In the genomic region with DNA sequence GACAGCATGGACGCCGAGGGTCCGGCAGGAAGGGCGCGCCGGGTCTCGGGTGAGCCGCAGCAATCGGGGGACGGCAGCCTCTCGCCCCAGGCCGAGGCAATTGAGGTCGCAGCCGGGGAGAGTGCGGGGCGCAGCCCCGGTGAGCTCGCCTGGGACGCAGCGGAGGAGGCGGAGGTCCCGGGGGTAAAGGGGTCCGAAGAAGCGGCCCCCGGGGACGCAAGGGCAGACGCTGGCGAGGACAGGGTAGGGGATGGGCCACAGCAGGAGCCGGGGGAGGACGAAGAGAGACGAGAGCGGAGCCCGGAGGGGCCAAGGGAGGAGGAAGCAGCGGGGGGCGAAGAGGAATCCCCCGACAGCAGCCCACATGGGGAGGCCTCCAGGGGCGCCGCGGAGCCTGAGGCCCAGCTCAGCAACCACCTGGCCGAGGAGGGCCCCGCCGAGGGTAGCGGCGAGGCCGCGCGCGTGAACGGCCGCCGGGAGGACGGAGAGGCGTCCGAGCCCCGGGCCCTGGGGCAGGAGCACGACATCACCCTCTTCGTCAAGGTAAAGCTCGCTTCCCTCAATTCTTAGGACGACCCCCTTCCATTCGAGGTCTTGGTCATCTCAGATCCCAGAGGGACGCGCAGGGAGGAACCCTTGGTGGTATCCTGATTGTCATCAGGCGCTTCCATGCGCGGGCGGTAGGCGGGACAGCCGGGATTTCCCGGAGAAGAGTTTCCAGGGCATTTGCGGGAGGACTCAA, we compare ENCODE assay signal across 8 cellular contexts. TPM values are rescaled to one million over a fixed set of nuclear protein-coding genes. Genes with fewer than 3 reads are reported as not detected.
DNase-seq lines count a peak whose midpoint lies in the region; ATAC-seq and TF ChIP-seq lines count a peak whose summit lies in the region.

No MANE protein-coding gene starts in this region.

- peak; percentile 65 for DNase-seq in GM10266 (ENCODE audit: extremely low spot score)
- peak; percentile 56 for DNase-seq in WTC11 (ENCODE audit: low spot score)
- DNase-seq in right atrium auricular region (ENCODE audit: low spot score) = no peak
- DNase-seq in skeletal muscle cell (ENCODE audit: low read depth) = no peak
- no peak for DNase-seq in GDM1 (lab: John Stamatoyannopoulos, UW)
- DNase-seq in 8988T = no peak

- TF ChIP-seq CTCF in GM10266 (IDR thresholded peaks at IDR 0.05; ENCODE audit: control insufficient read depth, insufficient read depth, low read depth, missing control alignments) = no peak
- no peak for TF ChIP-seq CTCF in WTC11 (IDR thresholded peaks at IDR 0.05)
- no peak for TF ChIP-seq CTCF in right atrium auricular region (IDR thresholded peaks at IDR 0.05)

- peaks cover 0 to 21% of the 10 kb centered on the region in 2 donors for H3K4me1 ChIP-seq in right atrium auricular region

- H3K4me3 ChIP-seq in right atrium auricular region = peak overlapping the region; percentile 54 to 62
- peak overlapping the region; percentile 27 for H3K4me3 ChIP-seq in skeletal muscle cell (ENCODE audit: low read depth, low read length)

- no peak overlapping the region for H3K27ac Mint-ChIP-seq in WTC11

- H3K27ac ChIP-seq in right atrium auricular region = peak overlapping the region; percentile 35 to 40

- no peaks in the 10 kb centered on the region for H3K27me3 ChIP-seq in right atrium auricular region

- H3K9me3 Mint-ChIP-seq in WTC11 = no peaks in the 10 kb centered on the region

- no peaks in the 10 kb centered on the region for H3K9me3 ChIP-seq in right atrium auricular region

- peaks cover 19% of the 10 kb centered on the region for H3K4me1 Mint-ChIP-seq in WTC11

- no peaks in the 10 kb centered on the region for H3K36me3 ChIP-seq in right atrium auricular region

- H3K36me3 Mint-ChIP-seq in WTC11 = no peaks in the 10 kb centered on the region

- ATAC-seq in WTC11 = peak; percentile 17
- ATAC-seq in GM19452 (IDR thresholded peaks at IDR 0.05; ENCODE audit: unreplicated experiment) = no peak
- no peak for ATAC-seq in HG02970 (IDR thresholded peaks at IDR 0.05; ENCODE audit: low FRiP score, unreplicated experiment)

- CTCF ChIA-PET in WTC11 (lab: Charles Lee) = interaction anchor here (0.6 to 1.1 kb wide), 5 partner anchors 22 to 646 kb away, joined by 3 to 4 read pairs (median 3); no protein-coding TSS in a partner anchor

- peak overlapping the region; percentile 85 for H3K4me3 Mint-ChIP-seq in WTC11

- POLR2A ChIA-PET in WTC11 (lab: Charles Lee) = no interaction called here

- peaks cover 73% of the 10 kb centered on the region for H3K27me3 Mint-ChIP-seq in WTC11 (ENCODE audit: low read depth)

TF ChIP-seq in WTC11, 78 proteins besides CTCF, POLR2A, EP300 and RAD21 (continues in another document):
- TF ChIP-seq, protein P1, sequence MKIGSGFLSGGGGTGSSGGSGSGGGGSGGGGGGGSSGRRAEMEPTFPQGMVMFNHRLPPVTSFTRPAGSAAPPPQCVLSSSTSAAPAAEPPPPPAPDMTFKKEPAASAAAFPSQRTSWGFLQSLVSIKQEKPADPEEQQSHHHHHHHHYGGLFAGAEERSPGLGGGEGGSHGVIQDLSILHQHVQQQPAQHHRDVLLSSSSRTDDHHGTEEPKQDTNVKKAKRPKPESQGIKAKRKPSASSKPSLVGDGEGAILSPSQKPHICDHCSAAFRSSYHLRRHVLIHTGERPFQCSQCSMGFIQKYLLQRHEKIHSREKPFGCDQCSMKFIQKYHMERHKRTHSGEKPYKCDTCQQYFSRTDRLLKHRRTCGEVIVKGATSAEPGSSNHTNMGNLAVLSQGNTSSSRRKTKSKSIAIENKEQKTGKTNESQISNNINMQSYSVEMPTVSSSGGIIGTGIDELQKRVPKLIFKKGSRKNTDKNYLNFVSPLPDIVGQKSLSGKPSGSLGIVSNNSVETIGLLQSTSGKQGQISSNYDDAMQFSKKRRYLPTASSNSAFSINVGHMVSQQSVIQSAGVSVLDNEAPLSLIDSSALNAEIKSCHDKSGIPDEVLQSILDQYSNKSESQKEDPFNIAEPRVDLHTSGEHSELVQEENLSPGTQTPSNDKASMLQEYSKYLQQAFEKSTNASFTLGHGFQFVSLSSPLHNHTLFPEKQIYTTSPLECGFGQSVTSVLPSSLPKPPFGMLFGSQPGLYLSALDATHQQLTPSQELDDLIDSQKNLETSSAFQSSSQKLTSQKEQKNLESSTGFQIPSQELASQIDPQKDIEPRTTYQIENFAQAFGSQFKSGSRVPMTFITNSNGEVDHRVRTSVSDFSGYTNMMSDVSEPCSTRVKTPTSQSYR (CRISPR knock-in tag; IDR thresholded peaks at IDR 0.05) = 0 out of 2 replicates have a peak, but pooled peaks have one; percentile 16
- TF ChIP-seq PRRX2 (CRISPR knock-in tag; IDR thresholded peaks at IDR 0.05) (no peak), KAT7 (CRISPR knock-in tag; IDR thresholded peaks at IDR 0.05; ENCODE audit: borderline replicate concordance) (0 out of 2 replicates have a peak, but pooled peaks have one; percentile 40), HMGXB4 (CRISPR knock-in tag; IDR thresholded peaks at IDR 0.05) (no peak), TCF7 (CRISPR knock-in tag; IDR thresholded peaks at IDR 0.05; ENCODE audit: low read depth) (no peak), ZNF423 (CRISPR knock-in tag; IDR thresholded peaks at IDR 0.05) (peak; percentile 73), ZNF138 (CRISPR knock-in tag; conservative IDR thresholded peaks at IDR 0.05) (no peak), ZNF396 (CRISPR knock-in tag; IDR thresholded peaks at IDR 0.05; ENCODE audit: borderline replicate concordance) (no peak), ZNF671 (CRISPR knock-in tag; IDR thresholded peaks at IDR 0.05) (no peak), NR1H2 (CRISPR knock-in tag; IDR thresholded peaks at IDR 0.05) (no peak), FOXP4 (CRISPR knock-in tag; IDR thresholded peaks at IDR 0.05) (no peak), GRHL2 (CRISPR knock-in tag; IDR thresholded peaks at IDR 0.05; ENCODE audit: insufficient replicate concordance, severe bottlenecking) (no peak), MAX (CRISPR knock-in tag; IDR thresholded peaks at IDR 0.05) (peak; percentile 45; the same call in 1 of the 2 replicates), NR2C2 (CRISPR knock-in tag; IDR thresholded peaks at IDR 0.05) (no peak), ZNF263 (CRISPR knock-in tag; IDR thresholded peaks at IDR 0.05; ENCODE audit: low read depth) (peak; percentile 95), ZNF121 (CRISPR knock-in tag; IDR thresholded peaks at IDR 0.05) (peak; percentile 20; the same call in 1 of the 2 replicates), CBFB (CRISPR knock-in tag; IDR thresholded peaks at IDR 0.05; ENCODE audit: low read depth) (no peak), ETV6 (CRISPR knock-in tag; IDR thresholded peaks at IDR 0.05) (0 out of 2 replicates have a peak, but pooled peaks have one; percentile 50), CREM (CRISPR knock-in tag; IDR thresholded peaks at IDR 0.05) (no peak)
- TF ChIP-seq, protein P2, sequence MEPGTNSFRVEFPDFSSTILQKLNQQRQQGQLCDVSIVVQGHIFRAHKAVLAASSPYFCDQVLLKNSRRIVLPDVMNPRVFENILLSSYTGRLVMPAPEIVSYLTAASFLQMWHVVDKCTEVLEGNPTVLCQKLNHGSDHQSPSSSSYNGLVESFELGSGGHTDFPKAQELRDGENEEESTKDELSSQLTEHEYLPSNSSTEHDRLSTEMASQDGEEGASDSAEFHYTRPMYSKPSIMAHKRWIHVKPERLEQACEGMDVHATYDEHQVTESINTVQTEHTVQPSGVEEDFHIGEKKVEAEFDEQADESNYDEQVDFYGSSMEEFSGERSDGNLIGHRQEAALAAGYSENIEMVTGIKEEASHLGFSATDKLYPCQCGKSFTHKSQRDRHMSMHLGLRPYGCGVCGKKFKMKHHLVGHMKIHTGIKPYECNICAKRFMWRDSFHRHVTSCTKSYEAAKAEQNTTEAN (CRISPR knock-in tag; IDR thresholded peaks at IDR 0.05) = no peak

RNA-seq across cellular contexts. Expression of gene CLIC6, which starts 1.6 kb away (rescaled TPM):
- 1.8 to 3.8 TPM (median 3.7 TPM) in 3 replicates for total RNA-seq in WTC11 (2021)
- total RNA-seq in right atrium auricular region = 1 to 10 TPM; 5.1 to 7.0 TPM

RNA-seq across cellular contexts. Expression of gene RCAN1, which starts 55.5 kb away (rescaled TPM):
- total RNA-seq in WTC11 (2021) (5.4 to 5.9 TPM (median 5.6 TPM) in 3 replicates), right atrium auricular region (10 to 100 TPM; 26.1 to 38.0 TPM)

Comparison
In these comparisons a context has a peak if more than half of its experiments do, and no peak if none do; other contexts are left out.
1. DNase-seq: peak in GM10266 (single experiment) and WTC11 (single experiment); none in right atrium auricular region (single experiment), skeletal muscle cell (single experiment), GDM1 (single experiment) and 8988T (single experiment).